In the genomic region with DNA sequence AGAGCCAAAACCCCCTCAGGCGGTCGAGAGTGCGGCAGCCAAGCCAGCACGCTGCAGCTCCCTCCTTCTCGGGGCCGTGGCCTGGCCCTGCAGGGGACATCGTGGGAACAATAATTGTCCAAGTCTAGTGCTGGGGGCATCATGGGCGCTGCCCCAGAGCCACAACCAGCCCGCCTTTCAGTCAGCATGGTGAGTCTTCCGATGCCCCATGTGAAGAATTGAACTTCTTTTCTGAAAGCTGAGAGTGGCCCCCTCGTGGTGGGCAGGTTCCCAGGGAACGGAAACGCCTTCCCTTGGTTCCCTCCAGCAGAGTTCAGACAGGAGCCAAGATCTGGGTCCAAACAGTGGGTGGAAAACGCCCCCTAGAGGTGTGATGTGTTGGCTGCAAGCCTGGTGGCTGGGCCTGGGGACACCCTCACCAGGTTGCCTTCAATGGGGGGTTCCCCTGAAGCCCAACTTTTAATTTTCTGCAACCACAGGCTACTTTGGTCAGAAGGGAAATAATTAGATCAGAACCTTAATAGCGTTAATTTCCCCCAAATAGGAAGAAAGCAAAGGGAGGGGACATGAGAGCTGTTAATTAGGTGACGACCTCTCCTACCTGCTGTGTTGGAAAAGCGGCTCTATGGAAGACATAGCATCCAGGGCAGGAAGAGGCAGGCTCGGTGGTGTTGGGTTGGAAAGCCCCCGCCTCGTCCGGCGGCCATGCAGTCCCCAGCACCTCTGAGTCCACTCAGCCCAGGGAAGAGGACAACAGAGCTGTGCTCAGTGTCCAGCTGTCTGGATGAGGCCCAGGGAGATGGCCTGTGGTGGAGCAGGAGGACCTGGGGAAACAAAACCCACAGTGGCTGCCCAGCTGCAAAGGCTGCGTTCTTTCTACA, we compare ENCODE assay signal across 8 cellular contexts. TPM values are rescaled to one million over a fixed set of nuclear protein-coding genes. Genes with fewer than 3 reads are reported as not detected.
DNase-seq lines count a peak whose midpoint lies in the region; ATAC-seq and TF ChIP-seq lines count a peak whose summit lies in the region.

No MANE protein-coding gene starts in this region.

- H3K27ac Mint-ChIP-seq in glutamatergic neuron (ENCODE audit: unreplicated experiment), result no peak overlapping the region

- no peak overlapping the region for H3K4me3 ChIP-seq in vagina

- peak overlapping the region; percentile 50 for H3K4me3 Mint-ChIP-seq in glutamatergic neuron (ENCODE audit: unreplicated experiment)

- CTCF ChIA-PET in GM10248 (lab: Yijun Ruan, JAX), result interaction anchor here (0.6 to 5.4 kb wide), 38 partner anchors 9 to 488 kb away, joined by 3 to 36 read pairs (median 4); a partner anchor contains a TSS

- DNase-seq in GM10248 (ENCODE audit: extremely low spot score) (peak; percentile 81), NCI-H1417 (lab: John Stamatoyannopoulos, UW) (peak; percentile 87 to 96 (median 89)), glutamatergic neuron (peak; percentile 86), posterior vena cava (ENCODE audit: low spot score) (peak; percentile 92), vagina (ENCODE audit: extremely low spot score in 2 of 2) (no peak)
- peak; percentile 69 for DNase-seq in activated naive CD4-positive, alpha-beta T cell treated with anti-CD3 and anti-CD28 coated beads, Interleukin-2, amount 50 U/mL, for 16 hours

- H3K9me3 ChIP-seq in vagina, result no peaks in the 10 kb centered on the region

- H3K4me1 Mint-ChIP-seq in glutamatergic neuron (ENCODE audit: low read depth, unreplicated experiment), result peaks cover 15% of the 10 kb centered on the region

- intact Hi-C loops in posterior vena cava (cut with DNase I), result loop anchor here (5.0 to 10.0 kb wide), 3 partner anchors 124 to 387 kb away; a partner anchor contains a TSS
- intact Hi-C loops in vagina (cut with DNase I), result loop anchor here (5.0 to 10.0 kb wide), 3 partner anchors 124 to 487 kb away; a partner anchor contains a TSS

- POLR2A ChIA-PET in GM10248 (lab: Yijun Ruan, JAX), result no interaction called here

- peaks cover 15% of the 10 kb centered on the region for H3K4me1 ChIP-seq in vagina

- H3K27me3 ChIP-seq in vagina, result no peaks in the 10 kb centered on the region

- no peaks in the 10 kb centered on the region for H3K36me3 ChIP-seq in vagina

- peak; percentile 94 for TF ChIP-seq CTCF in GM10248 (IDR thresholded peaks at IDR 0.05; ENCODE audit: control extremely low read depth, extremely low read depth, low read depth, missing control alignments)
- TF ChIP-seq CTCF in glutamatergic neuron (IDR thresholded peaks at IDR 0.05; ENCODE audit: partially characterized antibody, unreplicated experiment), result peak; percentile 96
- peak; percentile 41 to 78 (median 59) for TF ChIP-seq CTCF in vagina (IDR thresholded peaks at IDR 0.05)

- ATAC-seq in SK-N-SH treated with all-trans-retinoic acid at 6 μM for 48 hours (peak; percentile 61), HG02642 (IDR thresholded peaks at IDR 0.05; ENCODE audit: poor library complexity, unreplicated experiment) (no peak)

- H3K27me3 Mint-ChIP-seq in glutamatergic neuron (ENCODE audit: unreplicated experiment), result peaks cover 4% of the 10 kb centered on the region

- H3K9me3 Mint-ChIP-seq in glutamatergic neuron (ENCODE audit: unreplicated experiment), result peaks cover 4% of the 10 kb centered on the region

- no peak for TF ChIP-seq POLR2A in vagina (IDR thresholded peaks at IDR 0.05)

- no peak overlapping the region for H3K27ac ChIP-seq in vagina

- peaks cover 6% of the 10 kb centered on the region for H3K36me3 Mint-ChIP-seq in glutamatergic neuron (ENCODE audit: unreplicated experiment)

TF ChIP-seq in SK-N-SH treated with all-trans-retinoic acid at 6 μM for 48 hours, 23 proteins besides CTCF, POLR2A, EP300 and RAD21:
- TF ChIP-seq, protein P1, sequence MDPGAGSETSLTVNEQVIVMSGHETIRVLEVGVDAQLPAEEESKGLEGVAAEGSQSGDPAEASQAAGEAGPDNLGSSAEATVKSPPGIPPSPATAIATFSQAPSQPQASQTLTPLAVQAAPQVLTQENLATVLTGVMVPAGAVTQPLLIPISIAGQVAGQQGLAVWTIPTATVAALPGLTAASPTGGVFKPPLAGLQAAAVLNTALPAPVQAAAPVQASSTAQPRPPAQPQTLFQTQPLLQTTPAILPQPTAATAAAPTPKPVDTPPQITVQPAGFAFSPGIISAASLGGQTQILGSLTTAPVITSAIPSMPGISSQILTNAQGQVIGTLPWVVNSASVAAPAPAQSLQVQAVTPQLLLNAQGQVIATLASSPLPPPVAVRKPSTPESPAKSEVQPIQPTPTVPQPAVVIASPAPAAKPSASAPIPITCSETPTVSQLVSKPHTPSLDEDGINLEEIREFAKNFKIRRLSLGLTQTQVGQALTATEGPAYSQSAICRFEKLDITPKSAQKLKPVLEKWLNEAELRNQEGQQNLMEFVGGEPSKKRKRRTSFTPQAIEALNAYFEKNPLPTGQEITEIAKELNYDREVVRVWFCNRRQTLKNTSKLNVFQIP (CRISPR knock-in tag; IDR thresholded peaks at IDR 0.05; ENCODE audit: borderline replicate concordance, low read depth), result no peak
- no peak for TF ChIP-seq RARB (CRISPR knock-in tag; IDR thresholded peaks at IDR 0.05)
- TF ChIP-seq GLIS3 (CRISPR knock-in tag; IDR thresholded peaks at IDR 0.05), result no peak
- no peak for TF ChIP-seq ZFP30 (CRISPR knock-in tag; IDR thresholded peaks at IDR 0.05)
- TF ChIP-seq ZFP3 (CRISPR knock-in tag; IDR thresholded peaks at IDR 0.05), result no peak
- no peak for TF ChIP-seq OSR1 (CRISPR knock-in tag; IDR thresholded peaks at IDR 0.05)
- no peak for TF ChIP-seq PPARA (CRISPR knock-in tag; IDR thresholded peaks at IDR 0.05; ENCODE audit: borderline replicate concordance)
TF ChIP-seq in SK-N-SH treated with all-trans-retinoic acid at 6 μM for 48 hours: peak in this region for 0.

RNA-seq across cellular contexts. Expression of a gene that starts 4.7 kb away (rescaled TPM):
- total RNA-seq in glutamatergic neuron (ENCODE audit: unreplicated experiment) (15.6 TPM), posterior vena cava (1 to 10 TPM; 5.0 to 8.0 TPM), vagina (10.6 TPM)

RNA-seq across cellular contexts. Expression of a gene that starts 13.1 kb away (rescaled TPM):
- total RNA-seq in glutamatergic neuron (ENCODE audit: unreplicated experiment) (70.5 TPM), posterior vena cava (10 to 100 TPM; 27.7 to 29.4 TPM), vagina (43.7 TPM)

RNA-seq across cellular contexts. Expression of a gene that starts 25.3 kb away (rescaled TPM):
- 78.7 TPM for total RNA-seq in glutamatergic neuron (ENCODE audit: unreplicated experiment)
- 1 to 10 TPM; 1.0 to 1.9 TPM for total RNA-seq in posterior vena cava
- total RNA-seq in vagina, result 1.2 TPM

Comparison
In these comparisons a context has a peak if more than half of its experiments do, and no peak if none do; other contexts are left out.
1. DNase-seq: peak in GM10248 (single experiment), NCI-H1417 (3 of 3), activated naive CD4-positive, alpha-beta T cell treated with anti-CD3 and anti-CD28 coated beads, Interleukin-2, amount 50 U/mL, for 16 hours (single experiment), glutamatergic neuron (single experiment) and posterior vena cava (single experiment); none in vagina (0 of 2).
2. RNA of a gene that starts 25.3 kb away (total RNA-seq): 78.7 TPM in glutamatergic neuron (single experiment); 1.0 to 1.9 TPM in posterior vena cava and 1.2 TPM in vagina (single experiment); every median in the first group is over 10 times any median in the second.
3. Peak in every context shown above with its lines, with median percentiles within 50 percentile points of each other: CTCF ChIP-seq.